ENCODE assay signal across 18 cellular contexts in the genomic region with DNA sequence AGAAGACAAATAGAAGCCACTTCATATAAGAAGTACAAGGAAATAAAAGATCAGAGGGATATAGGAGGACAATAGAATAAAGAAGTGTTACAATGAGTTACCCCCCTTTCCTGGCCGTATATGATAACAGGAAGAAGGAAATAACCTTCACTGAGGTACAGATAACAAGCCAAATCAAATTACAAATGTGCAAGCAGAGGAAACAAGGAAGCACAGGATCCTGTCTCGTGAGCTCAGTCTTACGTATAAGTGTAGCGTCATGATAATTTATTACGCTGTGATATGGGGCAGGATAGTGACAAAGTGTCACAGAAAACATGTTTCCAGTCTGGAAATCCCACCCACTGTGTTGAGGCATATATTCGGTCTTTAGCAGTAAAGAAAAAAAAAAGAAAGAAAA. TPM values are rescaled to one million over a fixed set of nuclear protein-coding genes. Genes with fewer than 3 reads are reported as not detected.
DNase-seq lines count a peak whose midpoint lies in the region; ATAC-seq, FAIRE-seq and TF ChIP-seq lines count a peak whose summit lies in the region.
"Had no signal": no experiment of that assay in that cellular context is flagged by ENCODE, and none has a peak within 500 bp of the region (broad histone marks: within the 10 kb centered on the region; RNA-seq: fewer than 3 reads in every experiment).

No MANE protein-coding gene starts in this region.

- H4K20me1 ChIP-seq in HepG2 (ENCODE audit: insufficient read depth, low read length), result no peaks in the 10 kb centered on the region

- BruUV-seq in HepG2 (replicated peaks; lab: Mats Ljungman, UMichigan), result no TSS peak

- no peaks in the 10 kb centered on the region for H3K27me3 ChIP-seq in right lobe of liver
- no peaks in the 10 kb centered on the region; a peak in 2 of 5 replicates for H3K27me3 ChIP-seq in HepG2 (ENCODE audit: control insufficient read depth in 1 of 2, insufficient read depth in 2 of 2, low read length in 2 of 2)
- H3K27me3 ChIP-seq in transverse colon, result no peaks in the 10 kb centered on the region

- TF ChIP-seq EP300 in HepG2 (IDR thresholded peaks at IDR 0.05; ENCODE audit: low read depth in 2 of 2, low read length in 2 of 2), result no peak
- no peak for TF ChIP-seq EP300 in HepG2 (CRISPR knock-in tag; IDR thresholded peaks at IDR 0.05; ENCODE audit: borderline replicate concordance)
- TF ChIP-seq EP300 in transverse colon (IDR thresholded peaks at IDR 0.05; ENCODE audit: low read depth), result no peak

- CTCF ChIA-PET in HepG2 (lab: Yijun Ruan, JAX; ENCODE audit: low intra/inter-chr PET ratio, low total read pairs) (no interaction called here), T-cell (lab: Charles Lee) (no interaction called here)
- CTCF ChIA-PET in activated CD4-positive, alpha-beta memory T cell treated with anti-CD3 and anti-CD28 coated beads for 36 hours (lab: Charles Lee), result no interaction called here

- no peaks in the 10 kb centered on the region for H3K79me2 ChIP-seq in HepG2 (ENCODE audit: insufficient read depth, low read length)

- FAIRE-seq in HepG2 (lab: Jason Lieb, UNC), result no peak
- FAIRE-seq: D721Med, TTC549 had no signal

- H3K4me1 ChIP-seq in right lobe of liver (no peaks in the 10 kb centered on the region), HepG2 (ENCODE audit: insufficient read depth, low read length) (no peaks in the 10 kb centered on the region), transverse colon (peaks cover 7 to 63% (median 28%) of the 10 kb centered on the region in 4 donors)

- ATAC-seq in right lobe of liver (peak; percentile 44 to 68 (median 52)), HepG2 (no peak), T-cell (replicated peaks in 1 of 4) (peak in 1 of 4 experiments; percentile 54), esophagus mucosa (peak; percentile 48)

- no peak for TF ChIP-seq RAD21 in HepG2 (CRISPR knock-in tag; IDR thresholded peaks at IDR 0.05)

- no peak overlapping the region for H2AFZ ChIP-seq in HepG2 (ENCODE audit: low read length)
- H2AFZ ChIP-seq: PC-9 had no signal

- DNase-seq in right lobe of liver (no peak), HepG2 (ENCODE audit: low spot score) (no peak), T-cell (peak in 2 of 34 experiments; percentile 16 to 30), transverse colon (no peak), globus pallidus (ENCODE audit: low spot score) (no peak), NCI-H146 (lab: John Stamatoyannopoulos, UW) (no peak)
- no peak for DNase-seq in activated CD4-positive, alpha-beta memory T cell treated with anti-CD3 and anti-CD28 coated beads for 36 hours
- DNase-seq: activated gamma-delta T cell treated with Interleukin-2 at 50 U/mL for 16 hours; NCI-H187 treated with DMSO at 0.1 percent for 48 hours; NCI-H526 treated with DMSO at 0.1 percent for 48 hours; PC-9; stimulated activated CD4-positive, alpha-beta T cell treated with anti-CD3 and anti-CD28 coated beads, Interleukin-2, amount 100 ng/mL, for 48 hours had no signal

- H3K36me3 ChIP-seq in right lobe of liver (no peaks in the 10 kb centered on the region), HepG2 (replicated peaks in 1 of 2; ENCODE audit: control insufficient read depth in 1 of 2, insufficient read depth in 2 of 2, low read length in 2 of 2) (no peaks in the 10 kb centered on the region), transverse colon (no peaks in the 10 kb centered on the region)
- H3K36me3 ChIP-seq: HAP-1 had no signal

- TF ChIP-seq POLR2A in right lobe of liver (IDR thresholded peaks at IDR 0.05) (no peak), HepG2 (IDR thresholded peaks at IDR 0.05; ENCODE audit: insufficient read depth in 1 of 2, low read depth in 2 of 2, low read length in 2 of 2) (no peak), transverse colon (IDR thresholded peaks at IDR 0.05) (no peak)

- 78% methylated on average over 6 of the region's 6 CpGs for WGBS in right lobe of liver (ENCODE audit: insufficient coverage, low coverage, low lambda C conversion rate, missing lambda C conversion rate)
- 54% methylated on average over 6 of the region's 6 CpGs for WGBS in HepG2 (ENCODE audit: low lambda C conversion rate)
- 55 to 58% methylated on average over 6 of the region's 6 CpGs for WGBS in transverse colon (ENCODE audit: low coverage in 1 of 2), 2 donors

- intact Hi-C loops in right lobe of liver (cut with DNase I), result no loop called here
- intact Hi-C loops in HepG2 (cut with micrococcal nuclease; ENCODE audit: unreplicated experiment), result no loop called here
- intact Hi-C loops in transverse colon (cut with DNase I; ENCODE audit: low total_unique reads), result no loop called here
- intact Hi-C loops in activated CD4-positive, alpha-beta memory T cell treated with anti-CD3 and anti-CD28 coated beads for 36 hours (cut with micrococcal nuclease), result no loop called here

- no peak overlapping the region for H3K27ac ChIP-seq in right lobe of liver
- no peak overlapping the region for H3K27ac ChIP-seq in HepG2 (ENCODE audit: extremely low read length, insufficient read depth, low read length)
- H3K27ac ChIP-seq in transverse colon, result peak overlapping the region; percentile 45 to 78 (median 74)
- H3K27ac ChIP-seq: PC-9 had no signal

- no peaks in the 10 kb centered on the region for H3K27me3 Mint-ChIP-seq in T-cell
- no peaks in the 10 kb centered on the region for H3K27me3 Mint-ChIP-seq in activated CD4-positive, alpha-beta memory T cell treated with anti-CD3 and anti-CD28 coated beads for 36 hours

- no peak overlapping the region for H3K4me3 ChIP-seq in right lobe of liver
- H3K4me3 ChIP-seq in HepG2 (replicated peaks in 1 of 3; ENCODE audit: insufficient read depth in 1 of 3, low read depth in 2 of 3, low read length in 3 of 3), result no peak overlapping the region
- H3K4me3 ChIP-seq in transverse colon, result no peak overlapping the region
- H3K4me3 ChIP-seq: HAP-1, PC-9 had no signal

- H3K9me3 ChIP-seq in right lobe of liver (no peaks in the 10 kb centered on the region), HepG2 (ENCODE audit: low read length) (peaks cover 14% of the 10 kb centered on the region), transverse colon (no peaks in the 10 kb centered on the region)
- H3K9me3 ChIP-seq: HAP-1 had no signal

- no peak overlapping the region for H3K4me2 ChIP-seq in HepG2 (ENCODE audit: low read depth, low read length)
- H3K4me2 ChIP-seq: PC-9 had no signal

- TF ChIP-seq CTCF in right lobe of liver (IDR thresholded peaks at IDR 0.05), result no peak
- no peak for TF ChIP-seq CTCF in HepG2 (CRISPR knock-in tag; IDR thresholded peaks at IDR 0.05)
- no peak for TF ChIP-seq CTCF in transverse colon (IDR thresholded peaks at IDR 0.05)

- H3K9ac ChIP-seq in HepG2 (ENCODE audit: insufficient read depth, low read depth, low read length), result no peak overlapping the region

- peaks cover 82% of the 10 kb centered on the region for H3K36me3 Mint-ChIP-seq in T-cell
- peaks cover 63% of the 10 kb centered on the region for H3K36me3 Mint-ChIP-seq in activated CD4-positive, alpha-beta memory T cell treated with anti-CD3 and anti-CD28 coated beads for 36 hours
- H3K36me3 Mint-ChIP-seq: mesothelial cell of epicardium had no signal

- in situ Hi-C loops in HepG2 (cut with HindIII; ENCODE audit: extremely low pct_ligation_motif_present, low pct_unique_long_range_greater_than_20kb), result no loop called here
- in situ Hi-C loops in transverse colon (cut with MboI; ENCODE audit: low pct_ligation_motif_present in 1 of 4, low pct_unique_long_range_greater_than_20kb in 1 of 4, low sequenced_read_pairs in 3 of 4), result no loop called here

- POLR2A ChIA-PET in HepG2 (lab: Yijun Ruan, JAX) (no interaction called here), T-cell (lab: Charles Lee) (interaction anchor here in 1 of 2 donors (0.7 kb wide), 1 partner anchor 26 kb away, joined by 3 read pairs; no protein-coding TSS in a partner anchor)
- POLR2A ChIA-PET in activated CD4-positive, alpha-beta memory T cell treated with anti-CD3 and anti-CD28 coated beads for 36 hours (lab: Charles Lee), result no interaction called here

- peak overlapping the region; percentile 12 to 25 for H3K27ac Mint-ChIP-seq in T-cell
- no peak overlapping the region for H3K27ac Mint-ChIP-seq in activated CD4-positive, alpha-beta memory T cell treated with anti-CD3 and anti-CD28 coated beads for 36 hours
- H3K27ac Mint-ChIP-seq: mesothelial cell of epicardium had no signal

- peaks cover 34 to 48% (median 39%) of the 10 kb centered on the region in 3 donors for H3K4me1 Mint-ChIP-seq in T-cell
- H3K4me1 Mint-ChIP-seq in activated CD4-positive, alpha-beta memory T cell treated with anti-CD3 and anti-CD28 coated beads for 36 hours (ENCODE audit: low read depth), result peaks cover 36% of the 10 kb centered on the region
- H3K4me1 Mint-ChIP-seq: mesothelial cell of epicardium had no signal

- peaks cover 0 to 10% (median 7%) of the 10 kb centered on the region in 3 donors for H3K9me3 Mint-ChIP-seq in T-cell
- H3K9me3 Mint-ChIP-seq in activated CD4-positive, alpha-beta memory T cell treated with anti-CD3 and anti-CD28 coated beads for 36 hours, result peaks cover 23% of the 10 kb centered on the region
- H3K9me3 Mint-ChIP-seq: mesothelial cell of epicardium had no signal

- peak overlapping the region in 2 of 3 donors; percentile 31 to 64 for H3K4me3 Mint-ChIP-seq in T-cell
- no peak overlapping the region for H3K4me3 Mint-ChIP-seq in activated CD4-positive, alpha-beta memory T cell treated with anti-CD3 and anti-CD28 coated beads for 36 hours
- H3K4me3 Mint-ChIP-seq: mesothelial cell of epicardium had no signal

RNA-seq across cellular contexts. Expression of a gene that starts 26.5 kb away (rescaled TPM):
- 1 to 10 TPM in 3 of 6 experiments, under 1 TPM in 3; 0.43 to 1.5 (median 0.91) TPM for total RNA-seq in right lobe of liver
- total RNA-seq in HepG2 (2016; rRNA removed; fragmentation: Illumina TruSeq; extraction: Trizol), result 0.20 TPM in 1 of 2 replicates, not detected in the other
- not detected in 2 replicates for total RNA-seq in HepG2 (2016; cell fraction: cytosol; rRNA removed; fragmentation: Illumina TruSeq; extraction: Trizol; ENCODE audit: low read depth)
- total RNA-seq in HepG2 (2016; cell fraction: insoluble cytoplasmic fraction; rRNA removed; fragmentation: Illumina TruSeq; extraction: Trizol), result 0.09 and 0.12 TPM in 2 replicates
- total RNA-seq in HepG2 (2016; cell fraction: membrane; rRNA removed; fragmentation: Illumina TruSeq; extraction: Trizol), result not detected in 2 replicates
- 0.40 and 0.47 TPM in 2 replicates for total RNA-seq in HepG2 (2016; cell fraction: nucleus; rRNA removed; fragmentation: Illumina TruSeq; extraction: Trizol)
- polyA plus RNA-seq in HepG2 (2011; rRNA removed), result 0.09 and 0.16 TPM in 2 replicates
- 0.03 and 0.04 TPM in 2 replicates for polyA plus RNA-seq in HepG2 (2011; cell fraction: cytosol; rRNA removed)
- polyA plus RNA-seq in HepG2 (2011; cell fraction: nucleus; rRNA removed), result 0.17 and 0.29 TPM in 2 replicates
- 0.19 and 0.21 TPM in 2 replicates for polyA plus RNA-seq in HepG2 (2012)
- not detected in 2 replicates for polyA plus RNA-seq in HepG2 (2016; cell fraction: cytosol; fragmentation: Illumina TruSeq; extraction: Trizol; ENCODE audit: low read depth)
- not detected in 2 replicates for polyA plus RNA-seq in HepG2 (2016; cell fraction: insoluble cytoplasmic fraction; fragmentation: Illumina TruSeq; extraction: Trizol; ENCODE audit: low read depth)
- polyA plus RNA-seq in HepG2 (2016; cell fraction: membrane; fragmentation: Illumina TruSeq; extraction: Trizol; ENCODE audit: low read depth), result not detected in 2 replicates
- 0.55 TPM in 1 of 2 replicates, not detected in the other for polyA plus RNA-seq in HepG2 (2016; cell fraction: nucleus; fragmentation: Illumina TruSeq; extraction: Trizol; ENCODE audit: insufficient read depth, low read depth)
- 0.10 TPM in 1 of 2 replicates, not detected in the other for polyA minus RNA-seq in HepG2 (2011; rRNA and poly(A)+ RNA removed; ENCODE audit: low replicate concordance)
- not detected in 2 replicates for polyA minus RNA-seq in HepG2 (2011; cell fraction: cytosol; rRNA and poly(A)+ RNA removed)
- polyA minus RNA-seq in HepG2 (2011; cell fraction: nucleus; rRNA and poly(A)+ RNA removed), result 0.64 and 0.75 TPM in 2 replicates
- 10 to 100 TPM; 38.3 to 47.0 (median 40.6) TPM for total RNA-seq in T-cell
- total RNA-seq in esophagus mucosa, result 3.0 TPM
- 100 to 1,000 TPM in 2 of 4 donors, 10 to 100 TPM in 2; 34.5 to 165 (median 85.8) TPM for total RNA-seq in transverse colon
- 10 to 100 TPM; 15.8 to 19.1 TPM for total RNA-seq in activated CD4-positive, alpha-beta memory T cell treated with anti-CD3 and anti-CD28 coated beads for 36 hours
- total RNA-seq: MCF 10A, PC-9 had no signal

Comparison
In these comparisons a context has a peak if more than half of its experiments do, and no peak if none do; other contexts are left out.
1. H3K27ac ChIP-seq: peak in transverse colon (4 of 4); none in right lobe of liver (0 of 3) and HepG2 (single experiment).